Comparison of ENCODE assay signal across 2 cellular contexts in the genomic region with DNA sequence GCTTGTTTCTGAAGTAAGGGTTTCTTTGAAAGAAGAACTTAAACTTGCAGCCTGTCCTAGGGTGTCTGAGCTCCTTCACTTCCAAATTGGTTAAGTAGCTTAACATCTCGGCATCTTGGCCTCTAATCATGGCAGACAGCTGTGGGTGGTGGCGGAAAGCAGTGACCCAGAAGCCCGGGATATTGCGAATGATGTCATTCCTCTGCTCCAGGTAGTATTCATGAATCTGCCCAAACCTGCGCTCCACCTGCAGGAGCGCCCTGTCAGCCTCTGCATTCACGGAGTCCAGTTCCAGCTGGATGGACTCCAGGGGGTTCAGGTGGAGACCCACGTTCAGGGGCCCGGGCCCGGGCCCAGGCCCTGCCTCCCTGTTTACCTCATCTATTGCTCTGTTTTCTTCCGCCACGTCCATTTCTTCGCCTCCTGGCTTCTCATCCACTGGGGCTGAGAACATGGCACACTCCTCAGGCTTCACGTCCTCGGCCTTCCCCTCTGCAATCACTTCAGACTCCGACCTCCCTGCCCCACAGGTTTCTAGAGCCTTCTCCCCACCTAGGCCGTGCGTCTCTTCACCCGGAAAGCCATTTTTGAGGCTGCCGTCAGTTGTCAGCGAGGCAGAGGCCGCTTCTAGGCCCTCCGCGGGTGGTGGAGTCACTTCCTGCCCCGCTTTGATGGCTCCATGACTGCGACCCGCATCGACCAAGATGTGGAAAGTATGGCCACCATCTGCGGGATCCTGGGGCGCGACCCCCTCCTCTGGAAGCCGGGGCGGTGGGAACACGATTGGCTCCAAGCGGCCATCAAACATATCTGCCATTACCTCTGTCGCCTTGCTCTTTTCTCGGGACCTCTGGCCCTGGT.
TF ChIP-seq lines count a peak whose summit lies in the region.

No MANE protein-coding gene starts in this region.

TF ChIP-seq in HepG2, 621 proteins besides CTCF, POLR2A, EP300 and RAD21:
- TF ChIP-seq, protein P1, sequence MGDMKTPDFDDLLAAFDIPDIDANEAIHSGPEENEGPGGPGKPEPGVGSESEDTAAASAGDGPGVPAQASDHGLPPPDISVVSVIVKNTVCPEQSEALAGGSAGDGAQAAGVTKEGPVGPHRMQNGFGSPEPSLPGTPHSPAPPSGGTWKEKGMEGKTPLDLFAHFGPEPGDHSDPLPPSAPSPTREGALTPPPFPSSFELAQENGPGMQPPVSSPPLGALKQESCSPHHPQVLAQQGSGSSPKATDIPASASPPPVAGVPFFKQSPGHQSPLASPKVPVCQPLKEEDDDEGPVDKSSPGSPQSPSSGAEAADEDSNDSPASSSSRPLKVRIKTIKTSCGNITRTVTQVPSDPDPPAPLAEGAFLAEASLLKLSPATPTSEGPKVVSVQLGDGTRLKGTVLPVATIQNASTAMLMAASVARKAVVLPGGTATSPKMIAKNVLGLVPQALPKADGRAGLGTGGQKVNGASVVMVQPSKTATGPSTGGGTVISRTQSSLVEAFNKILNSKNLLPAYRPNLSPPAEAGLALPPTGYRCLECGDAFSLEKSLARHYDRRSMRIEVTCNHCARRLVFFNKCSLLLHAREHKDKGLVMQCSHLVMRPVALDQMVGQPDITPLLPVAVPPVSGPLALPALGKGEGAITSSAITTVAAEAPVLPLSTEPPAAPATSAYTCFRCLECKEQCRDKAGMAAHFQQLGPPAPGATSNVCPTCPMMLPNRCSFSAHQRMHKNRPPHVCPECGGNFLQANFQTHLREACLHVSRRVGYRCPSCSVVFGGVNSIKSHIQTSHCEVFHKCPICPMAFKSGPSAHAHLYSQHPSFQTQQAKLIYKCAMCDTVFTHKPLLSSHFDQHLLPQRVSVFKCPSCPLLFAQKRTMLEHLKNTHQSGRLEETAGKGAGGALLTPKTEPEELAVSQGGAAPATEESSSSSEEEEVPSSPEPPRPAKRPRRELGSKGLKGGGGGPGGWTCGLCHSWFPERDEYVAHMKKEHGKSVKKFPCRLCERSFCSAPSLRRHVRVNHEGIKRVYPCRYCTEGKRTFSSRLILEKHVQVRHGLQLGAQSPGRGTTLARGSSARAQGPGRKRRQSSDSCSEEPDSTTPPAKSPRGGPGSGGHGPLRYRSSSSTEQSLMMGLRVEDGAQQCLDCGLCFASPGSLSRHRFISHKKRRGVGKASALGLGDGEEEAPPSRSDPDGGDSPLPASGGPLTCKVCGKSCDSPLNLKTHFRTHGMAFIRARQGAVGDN (CRISPR knock-in tag; IDR thresholded peaks at IDR 0.05): 0 out of 2 replicates have a peak, but pooled peaks have one; percentile 8
- TF ChIP-seq ATF7 (IDR thresholded peaks at IDR 0.05) (peak; percentile 58; the same call in 1 of the 2 replicates), ATF7 (CRISPR knock-in tag; IDR thresholded peaks at IDR 0.05) (no peak), ZNF263 (CRISPR knock-in tag; IDR thresholded peaks at IDR 0.05) (no peak), PTBP1 (IDR thresholded peaks at IDR 0.05; ENCODE audit: low read depth, low read length, poor library complexity, severe bottlenecking) (peak; percentile 57)
TF ChIP-seq in HepG2: peak in this region for 3.

TF ChIP-seq in K562, 482 proteins besides CTCF, POLR2A, EP300 and RAD21 (continues in another document):
- no peak for TF ChIP-seq EZH2 (IDR thresholded peaks at IDR 0.05; ENCODE audit: borderline replicate concordance, low read depth, low read length)
- TF ChIP-seq, protein P2, sequence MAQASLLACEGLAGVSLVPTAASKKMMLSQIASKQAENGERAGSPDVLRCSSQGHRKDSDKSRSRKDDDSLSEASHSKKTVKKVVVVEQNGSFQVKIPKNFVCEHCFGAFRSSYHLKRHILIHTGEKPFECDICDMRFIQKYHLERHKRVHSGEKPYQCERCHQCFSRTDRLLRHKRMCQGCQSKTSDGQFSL (CRISPR knock-in tag; IDR thresholded peaks at IDR 0.05): no peak
- TF ChIP-seq, protein P2 (tag; IDR thresholded peaks at IDR 0.05): no peak
- TF ChIP-seq ZNF197 (CRISPR knock-in tag; IDR thresholded peaks at IDR 0.05; ENCODE audit: low read depth): no peak
- TF ChIP-seq, protein P3, sequence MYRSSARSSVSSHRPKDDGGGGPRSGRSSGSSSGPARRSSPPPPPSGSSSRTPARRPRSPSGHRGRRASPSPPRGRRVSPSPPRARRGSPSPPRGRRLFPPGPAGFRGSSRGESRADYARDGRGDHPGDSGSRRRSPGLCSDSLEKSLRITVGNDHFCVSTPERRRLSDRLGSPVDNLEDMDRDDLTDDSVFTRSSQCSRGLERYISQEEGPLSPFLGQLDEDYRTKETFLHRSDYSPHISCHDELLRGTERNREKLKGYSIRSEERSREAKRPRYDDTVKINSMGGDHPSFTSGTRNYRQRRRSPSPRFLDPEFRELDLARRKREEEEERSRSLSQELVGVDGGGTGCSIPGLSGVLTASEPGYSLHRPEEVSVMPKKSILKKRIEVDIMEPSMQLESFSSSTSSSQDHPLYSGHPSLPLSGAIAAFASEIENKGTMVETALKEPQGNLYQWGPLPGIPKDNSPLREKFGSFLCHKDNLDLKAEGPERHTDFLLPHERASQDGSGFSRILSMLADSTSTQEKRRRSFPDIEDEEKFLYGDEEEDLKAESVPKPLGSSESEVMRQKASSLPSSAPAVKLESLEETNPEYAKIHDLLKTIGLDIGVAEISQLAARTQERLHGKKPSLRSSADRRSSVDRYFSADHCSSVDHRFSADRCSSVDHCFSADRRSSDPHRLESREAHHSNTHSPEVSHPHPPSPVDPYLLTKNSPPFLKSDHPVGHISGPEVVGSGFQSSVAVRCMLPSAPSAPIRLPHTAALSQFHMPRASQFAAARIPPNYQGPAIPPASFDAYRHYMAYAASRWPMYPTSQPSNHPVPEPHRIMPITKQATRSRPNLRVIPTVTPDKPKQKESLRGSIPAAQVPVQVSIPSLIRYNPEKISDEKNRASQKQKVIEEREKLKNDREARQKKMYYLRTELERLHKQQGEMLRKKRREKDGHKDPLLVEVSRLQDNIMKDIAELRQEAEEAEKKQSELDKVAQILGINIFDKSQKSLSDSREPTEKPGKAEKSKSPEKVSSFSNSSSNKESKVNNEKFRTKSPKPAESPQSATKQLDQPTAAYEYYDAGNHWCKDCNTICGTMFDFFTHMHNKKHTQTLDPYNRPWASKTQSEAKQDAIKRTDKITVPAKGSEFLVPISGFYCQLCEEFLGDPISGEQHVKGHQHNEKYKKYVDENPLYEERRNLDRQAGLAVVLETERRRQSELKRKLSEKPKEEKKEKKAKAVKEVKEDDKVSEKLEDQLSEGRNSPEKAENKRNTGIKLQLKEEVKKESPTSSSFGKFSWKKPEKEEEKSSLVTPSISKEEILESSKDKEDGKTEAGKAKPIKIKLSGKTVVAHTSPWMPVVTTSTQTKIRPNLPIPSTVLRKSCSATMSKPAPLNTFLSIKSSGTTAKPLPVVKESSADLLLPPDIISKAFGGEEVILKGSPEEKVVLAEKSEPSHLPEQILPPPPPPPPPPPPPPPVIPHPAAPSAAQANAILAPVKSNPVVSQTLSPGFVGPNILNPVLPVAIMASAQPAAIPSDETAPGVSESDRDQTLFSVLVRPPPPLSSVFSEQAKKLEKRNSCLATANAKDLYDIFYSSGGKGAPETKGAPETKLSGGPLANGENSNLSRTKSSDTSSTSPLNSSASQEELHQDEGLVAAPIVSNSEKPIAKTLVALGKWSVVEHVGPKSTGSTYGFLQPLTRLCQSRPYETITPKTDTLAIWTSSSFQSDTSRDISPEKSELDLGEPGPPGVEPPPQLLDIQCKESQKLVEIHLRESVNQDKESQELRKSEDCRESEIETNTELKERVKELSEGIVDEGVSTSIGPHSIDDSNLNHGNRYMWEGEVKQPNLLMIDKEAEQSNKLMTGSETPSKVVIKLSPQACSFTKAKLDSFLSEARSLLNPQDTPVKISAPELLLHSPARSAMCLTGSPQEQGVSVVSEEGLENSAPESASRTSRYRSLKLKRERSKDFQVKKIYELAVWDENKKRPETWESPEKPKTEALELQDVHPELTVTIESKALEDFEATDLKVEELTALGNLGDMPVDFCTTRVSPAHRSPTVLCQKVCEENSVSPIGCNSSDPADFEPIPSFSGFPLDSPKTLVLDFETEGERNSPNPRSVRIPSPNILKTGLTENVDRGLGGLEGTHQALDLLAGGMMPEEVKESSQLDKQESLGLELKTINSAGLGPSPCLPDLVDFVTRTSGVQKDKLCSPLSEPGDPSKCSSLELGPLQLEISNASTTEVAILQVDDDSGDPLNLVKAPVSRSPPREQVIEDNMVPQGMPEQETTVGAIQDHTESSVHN (IDR thresholded peaks at IDR 0.05; ENCODE audit: borderline replicate concordance in 1 of 2, low read depth in 1 of 2): no peak
- TF ChIP-seq RFX7 (CRISPR knock-in tag; IDR thresholded peaks at IDR 0.05): no peak
- TF ChIP-seq, protein P4, sequence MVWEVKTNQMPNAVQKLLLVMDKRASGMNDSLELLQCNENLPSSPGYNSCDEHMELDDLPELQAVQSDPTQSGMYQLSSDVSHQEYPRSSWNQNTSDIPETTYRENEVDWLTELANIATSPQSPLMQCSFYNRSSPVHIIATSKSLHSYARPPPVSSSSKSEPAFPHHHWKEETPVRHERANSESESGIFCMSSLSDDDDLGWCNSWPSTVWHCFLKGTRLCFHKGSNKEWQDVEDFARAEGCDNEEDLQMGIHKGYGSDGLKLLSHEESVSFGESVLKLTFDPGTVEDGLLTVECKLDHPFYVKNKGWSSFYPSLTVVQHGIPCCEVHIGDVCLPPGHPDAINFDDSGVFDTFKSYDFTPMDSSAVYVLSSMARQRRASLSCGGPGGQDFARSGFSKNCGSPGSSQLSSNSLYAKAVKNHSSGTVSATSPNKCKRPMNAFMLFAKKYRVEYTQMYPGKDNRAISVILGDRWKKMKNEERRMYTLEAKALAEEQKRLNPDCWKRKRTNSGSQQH (CRISPR knock-in tag; IDR thresholded peaks at IDR 0.05): no peak
- no peak for TF ChIP-seq TFAM (CRISPR knock-in tag; conservative IDR thresholded peaks at IDR 0.05)
- TF ChIP-seq NR1H2 (CRISPR knock-in tag; IDR thresholded peaks at IDR 0.05): no peak
- TF ChIP-seq SMARCA5 (IDR thresholded peaks at IDR 0.05): no peak
- TF ChIP-seq NFYB (IDR thresholded peaks at IDR 0.05; ENCODE audit: extremely low read depth, insufficient read length): no peak
- no peak for TF ChIP-seq MBD2 (IDR thresholded peaks at IDR 0.05; ENCODE audit: borderline replicate concordance, low read depth)
- 0 out of 2 replicates have a peak, but pooled peaks have one; percentile 21 for TF ChIP-seq LCOR (CRISPR knock-in tag; IDR thresholded peaks at IDR 0.05)
- no peak for TF ChIP-seq TEAD4 (IDR thresholded peaks at IDR 0.05; ENCODE audit: low read length)
- no peak for TF ChIP-seq TEAD4 (CRISPR knock-in tag; IDR thresholded peaks at IDR 0.05; ENCODE audit: borderline replicate concordance)
- no peak for TF ChIP-seq ZFPM2 (CRISPR knock-in tag; IDR thresholded peaks at IDR 0.05)
- TF ChIP-seq ZNF165 (CRISPR knock-in tag; IDR thresholded peaks at IDR 0.05; ENCODE audit: borderline replicate concordance): no peak
- TF ChIP-seq MYC (IDR thresholded peaks at IDR 0.05; ENCODE audit: low read depth, low read length): 0 out of 2 replicates have a peak, but pooled peaks have one; percentile 45
- no peak for TF ChIP-seq MYC (CRISPR knock-in tag; IDR thresholded peaks at IDR 0.05; ENCODE audit: borderline replicate concordance, low read depth)
- TF ChIP-seq TAL1 (IDR thresholded peaks at IDR 0.05): no peak
- TF ChIP-seq ZNF184 (CRISPR knock-in tag; IDR thresholded peaks at IDR 0.05): no peak
- TF ChIP-seq NR2C2 (CRISPR knock-in tag; IDR thresholded peaks at IDR 0.05): no peak
- peak; percentile 68; the same call in 1 of the 2 replicates for TF ChIP-seq NR2C2 (tag; IDR thresholded peaks at IDR 0.05)
- TF ChIP-seq, protein P5, sequence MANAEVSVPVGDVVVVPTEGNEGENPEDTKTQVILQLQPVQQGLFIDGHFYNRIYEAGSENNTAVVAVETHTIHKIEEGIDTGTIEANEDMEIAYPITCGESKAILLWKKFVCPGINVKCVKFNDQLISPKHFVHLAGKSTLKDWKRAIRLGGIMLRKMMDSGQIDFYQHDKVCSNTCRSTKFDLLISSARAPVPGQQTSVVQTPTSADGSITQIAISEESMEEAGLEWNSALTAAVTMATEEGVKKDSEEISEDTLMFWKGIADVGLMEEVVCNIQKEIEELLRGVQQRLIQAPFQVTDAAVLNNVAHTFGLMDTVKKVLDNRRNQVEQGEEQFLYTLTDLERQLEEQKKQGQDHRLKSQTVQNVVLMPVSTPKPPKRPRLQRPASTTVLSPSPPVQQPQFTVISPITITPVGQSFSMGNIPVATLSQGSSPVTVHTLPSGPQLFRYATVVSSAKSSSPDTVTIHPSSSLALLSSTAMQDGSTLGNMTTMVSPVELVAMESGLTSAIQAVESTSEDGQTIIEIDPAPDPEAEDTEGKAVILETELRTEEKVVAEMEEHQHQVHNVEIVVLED (CRISPR knock-in tag; IDR thresholded peaks at IDR 0.05): no peak
- TF ChIP-seq ZNF780A (CRISPR knock-in tag; IDR thresholded peaks at IDR 0.05): no peak
- no peak for TF ChIP-seq ZNF274 (IDR thresholded peaks at IDR 0.05; ENCODE audit: borderline replicate concordance, low read depth, low read length)
- TF ChIP-seq ZEB2 (IDR thresholded peaks at IDR 0.05): peak; percentile 46; the same call in 1 of the 2 replicates
- TF ChIP-seq NRF1 (conservative IDR thresholded peaks at IDR 0.05 in 1 of 2, IDR thresholded peaks at IDR 0.05 in 1 of 2): no peak
- TF ChIP-seq ZSCAN29 (IDR thresholded peaks at IDR 0.05): no peak
- no peak for TF ChIP-seq FUS (optimal IDR thresholded peaks at IDR 0.05; ENCODE audit: low read depth, low read length)
- TF ChIP-seq MTA1 (IDR thresholded peaks at IDR 0.05; ENCODE audit: borderline replicate concordance): no peak
- no peak for TF ChIP-seq SMC3 (conservative IDR thresholded peaks at IDR 0.05; ENCODE audit: insufficient read depth, low read depth, low read length)
- TF ChIP-seq HNRNPLL (IDR thresholded peaks at IDR 0.05; ENCODE audit: low read depth, low read length, poor library complexity, severe bottlenecking): peak; percentile 47
- no peak; the same call in 1 of the 2 replicates for TF ChIP-seq NFRKB (IDR thresholded peaks at IDR 0.05; ENCODE audit: low read depth)
- no peak for TF ChIP-seq SIN3A (IDR thresholded peaks at IDR 0.05; ENCODE audit: borderline replicate concordance in 2 of 2, control insufficient read depth in 1 of 2, low read depth in 2 of 2, low read length in 2 of 2)
- TF ChIP-seq, protein P6, sequence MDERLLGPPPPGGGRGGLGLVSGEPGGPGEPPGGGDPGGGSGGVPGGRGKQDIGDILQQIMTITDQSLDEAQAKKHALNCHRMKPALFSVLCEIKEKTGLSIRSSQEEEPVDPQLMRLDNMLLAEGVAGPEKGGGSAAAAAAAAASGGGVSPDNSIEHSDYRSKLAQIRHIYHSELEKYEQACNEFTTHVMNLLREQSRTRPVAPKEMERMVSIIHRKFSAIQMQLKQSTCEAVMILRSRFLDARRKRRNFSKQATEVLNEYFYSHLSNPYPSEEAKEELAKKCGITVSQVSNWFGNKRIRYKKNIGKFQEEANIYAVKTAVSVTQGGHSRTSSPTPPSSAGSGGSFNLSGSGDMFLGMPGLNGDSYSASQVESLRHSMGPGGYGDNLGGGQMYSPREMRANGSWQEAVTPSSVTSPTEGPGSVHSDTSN (CRISPR knock-in tag; IDR thresholded peaks at IDR 0.05; ENCODE audit: low read depth): no peak
- TF ChIP-seq, protein P6 (tag; conservative IDR thresholded peaks at IDR 0.05; ENCODE audit: low read depth): no peak
